In the genomic region with DNA sequence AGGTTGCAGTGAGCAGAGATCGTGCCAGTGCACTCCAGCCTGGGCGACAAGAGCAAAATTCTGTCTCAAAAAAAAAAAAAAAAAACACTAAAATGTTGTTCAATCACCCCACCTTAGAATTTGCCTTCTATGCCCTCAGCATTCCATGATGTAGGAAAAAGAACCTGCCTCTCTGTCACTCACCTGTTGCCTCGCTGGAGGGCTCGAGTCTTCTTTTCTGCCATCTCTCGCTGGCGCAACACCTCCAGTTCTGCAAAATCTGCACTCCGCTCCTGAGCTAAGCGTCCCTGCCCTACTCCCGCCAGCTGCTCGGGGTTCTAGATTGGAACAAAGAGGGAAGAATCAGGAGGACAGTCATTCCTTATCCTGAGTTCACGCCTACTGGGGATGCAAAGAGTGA, we compare ENCODE assay signal across 26 cellular contexts. TPM values are rescaled to one million over a fixed set of nuclear protein-coding genes. Genes with fewer than 3 reads are reported as not detected.
"Had no signal": no experiment of that assay in that cellular context is flagged by ENCODE, and none has a peak within 500 bp of the region (broad histone marks: within the 10 kb centered on the region; RNA-seq: fewer than 3 reads in every experiment).

No MANE protein-coding gene starts in this region.

- H3K9me3 ChIP-seq: esophagus squamous epithelium, gastrocnemius medialis, heart right ventricle, left lung, lower lobe of right lung, mucosa of descending colon had no signal

- H3K9me3 Mint-ChIP-seq: mesothelial cell of epicardium had no signal

- H3K27me3 ChIP-seq: dorsolateral prefrontal cortex, esophagus squamous epithelium, gastrocnemius medialis, heart right ventricle, left lung had no signal

- H3K4me1 Mint-ChIP-seq: mesothelial cell of epicardium had no signal

- ATAC-seq: esophagus mucosa, gastrocnemius medialis, heart right ventricle, left cardiac atrium, left lung, left ventricle myocardium superior, lower lobe of right lung, mucosa of descending colon had no signal

- H3K27ac Mint-ChIP-seq: mesothelial cell of epicardium had no signal

- H3K36me3 ChIP-seq: gastrocnemius medialis had no signal

- H3K27ac ChIP-seq: coronary artery, dorsolateral prefrontal cortex, epithelial cell of prostate, esophagus squamous epithelium, gastrocnemius medialis, heart right ventricle, left lung, lower lobe of right lung had no signal

- DNase-seq: dermis blood vessel endothelial cell; dorsolateral prefrontal cortex; effector CD4-positive, alpha-beta T cell; effector memory CD4-positive, alpha-beta T cell; erythroblast; esophagus squamous epithelium; foreskin melanocyte; gastrocnemius medialis; glutamatergic neuron; head of caudate nucleus; heart right ventricle; hippocampal formation; left cardiac atrium; left lung; left ventricle myocardium superior; lower lobe of right lung; mucosa of descending colon had no signal

- H3K4me3 ChIP-seq: coronary artery, dorsolateral prefrontal cortex, esophagus squamous epithelium, gastrocnemius medialis, heart right ventricle, left lung, lower lobe of right lung, mucosa of descending colon had no signal

- H3K4me1 ChIP-seq: esophagus squamous epithelium, gastrocnemius medialis, heart right ventricle, left lung, lower lobe of right lung had no signal

- H3K4me3 Mint-ChIP-seq: mesothelial cell of epicardium had no signal

RNA-seq across cellular contexts. Expression of gene MIP, which starts 23.2 kb away (rescaled TPM):
- total RNA-seq: dermis blood vessel endothelial cell, esophagus mucosa, gastrocnemius medialis, glomerular endothelial cell, kidney epithelial cell, left lung, left ventricle myocardium superior, lower leg skin, lower lobe of right lung, mesenteric fat pad, mesothelial cell of epicardium, mucosa of descending colon had no signal

RNA-seq across cellular contexts. Expression of gene GLS2, which starts 56.7 kb away (rescaled TPM):
- total RNA-seq: mesenteric fat pad, myocyte had no signal
